Comparison of ENCODE assay signal across 9 cellular contexts in the genomic region with DNA sequence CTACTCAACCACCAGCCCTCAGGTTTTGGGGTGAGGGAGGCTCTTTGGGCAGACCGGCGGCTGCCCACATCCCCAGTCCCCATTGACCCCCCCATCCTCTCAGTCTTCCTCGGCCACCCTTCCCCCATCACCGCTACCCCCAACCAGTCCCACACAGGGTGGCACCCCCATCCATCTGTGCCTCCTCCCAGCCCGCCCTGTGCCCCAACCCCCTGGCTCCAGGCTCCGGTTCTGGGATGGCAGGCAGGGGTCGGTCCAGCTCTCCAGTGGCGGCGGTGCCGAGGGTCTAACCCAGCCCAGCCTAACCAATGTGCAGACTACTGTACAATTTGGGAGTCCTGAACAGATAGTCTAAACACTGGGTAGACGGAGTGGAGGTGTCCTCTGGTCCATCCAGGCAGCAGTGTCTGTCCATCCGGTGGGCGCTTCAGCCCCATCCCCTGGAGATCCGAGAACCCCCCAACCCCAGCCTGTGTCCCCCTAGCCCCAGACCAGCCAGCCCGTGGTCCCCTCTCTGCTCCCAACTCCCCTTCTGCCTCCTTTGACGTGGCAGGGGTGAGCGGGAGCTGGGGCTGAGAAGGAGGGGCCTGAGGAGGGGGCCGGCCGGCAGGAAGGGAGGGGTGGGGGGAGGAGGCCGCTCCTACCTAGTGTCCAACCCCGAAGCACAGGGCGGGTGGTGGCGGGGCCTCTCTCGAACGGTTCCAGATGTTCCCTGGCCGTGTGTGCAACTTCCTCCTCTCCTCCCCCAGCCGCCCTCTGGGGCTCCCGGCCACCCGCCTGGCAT. TPM values are rescaled to one million over a fixed set of nuclear protein-coding genes. Genes with fewer than 3 reads are reported as not detected.
A peak's percentile ranks its signal among the peaks of the same experiment; 100 is the strongest.
DNase-seq lines count a peak whose midpoint lies in the region; FAIRE-seq and TF ChIP-seq lines count a peak whose summit lies in the region.
"Had no signal": no experiment of that assay in that cellular context is flagged by ENCODE, and none has a peak within 500 bp of the region (broad histone marks: within the 10 kb centered on the region; RNA-seq: fewer than 3 reads in every experiment).

No MANE protein-coding gene starts in this region.

- no peak overlapping the region for H3K4me3 Mint-ChIP-seq in astrocyte (ENCODE audit: unreplicated experiment)
- H3K4me3 Mint-ChIP-seq in activated CD4-positive, alpha-beta T cell treated with anti-CD3 and anti-CD28 coated beads, Interleukin-2, amount 10 ng/mL, durations not matched to agents 24 days and 14 days = no peak overlapping the region

- peaks cover 31% of the 10 kb centered on the region for H3K4me1 ChIP-seq in astrocyte (ENCODE audit: insufficient read depth, low read length)
- peaks cover 0 to 4% of the 10 kb centered on the region in 2 donors for H3K4me1 ChIP-seq in thyroid gland

- peak overlapping the region; percentile 71 for H3K27ac Mint-ChIP-seq in astrocyte (ENCODE audit: unreplicated experiment)
- no peak overlapping the region for H3K27ac Mint-ChIP-seq in activated CD4-positive, alpha-beta T cell treated with anti-CD3 and anti-CD28 coated beads, Interleukin-2, amount 10 ng/mL, durations not matched to agents 24 days and 14 days

- peaks cover 21% of the 10 kb centered on the region for H3K36me3 Mint-ChIP-seq in astrocyte (ENCODE audit: low read depth, unreplicated experiment)
- H3K36me3 Mint-ChIP-seq in activated CD4-positive, alpha-beta T cell treated with anti-CD3 and anti-CD28 coated beads, Interleukin-2, amount 10 ng/mL, durations not matched to agents 24 days and 14 days (ENCODE audit: low read depth) = no peaks in the 10 kb centered on the region

- no peaks in the 10 kb centered on the region for H3K79me2 ChIP-seq in astrocyte (ENCODE audit: insufficient read depth, low read length)

- peak overlapping the region; percentile 45 for H3K4me2 ChIP-seq in astrocyte (ENCODE audit: low read length)

- H3K4me3 ChIP-seq in astrocyte (ENCODE audit: insufficient read depth, low read depth, low read length) = peak overlapping the region; percentile 36
- peak overlapping the region in 1 of 3 donors; percentile 14 for H3K4me3 ChIP-seq in thyroid gland (replicated peaks in 1 of 3)

- peak overlapping the region; percentile 67 for H3K9ac ChIP-seq in astrocyte (ENCODE audit: low read length)

- H3K27me3 Mint-ChIP-seq in astrocyte (ENCODE audit: low read depth, unreplicated experiment) = no peaks in the 10 kb centered on the region
- H3K27me3 Mint-ChIP-seq in activated CD4-positive, alpha-beta T cell treated with anti-CD3 and anti-CD28 coated beads, Interleukin-2, amount 10 ng/mL, durations not matched to agents 24 days and 14 days = peaks cover 21% of the 10 kb centered on the region

- H4K20me1 ChIP-seq in astrocyte (ENCODE audit: insufficient read depth, low read length) = no peaks in the 10 kb centered on the region

- H3K27ac ChIP-seq in astrocyte (ENCODE audit: low read depth, low read length) = peak overlapping the region; percentile 45
- peak overlapping the region in 2 of 3 donors; percentile 37 to 41 for H3K27ac ChIP-seq in thyroid gland
- H3K27ac ChIP-seq: VCaP had no signal

- no peaks in the 10 kb centered on the region for H3K9me3 Mint-ChIP-seq in astrocyte (ENCODE audit: unreplicated experiment)
- H3K9me3 Mint-ChIP-seq in activated CD4-positive, alpha-beta T cell treated with anti-CD3 and anti-CD28 coated beads, Interleukin-2, amount 10 ng/mL, durations not matched to agents 24 days and 14 days = no peaks in the 10 kb centered on the region

- H3K4me1 Mint-ChIP-seq in astrocyte (ENCODE audit: low read depth, unreplicated experiment) = peaks cover 14% of the 10 kb centered on the region
- peaks cover 10% of the 10 kb centered on the region for H3K4me1 Mint-ChIP-seq in activated CD4-positive, alpha-beta T cell treated with anti-CD3 and anti-CD28 coated beads, Interleukin-2, amount 10 ng/mL, durations not matched to agents 24 days and 14 days

- DNase-seq in KBM-7 = peak; percentile 92
- DNase-seq in astrocyte (ENCODE audit: low read depth) = peak; percentile 61
- DNase-seq in left kidney (ENCODE audit: low read depth, low spot score) = peak; percentile 96
- peak; percentile 29 to 35 for DNase-seq in thyroid gland
- no peak for DNase-seq in GM19240 (ENCODE audit: insufficient read length, low spot score)
- no peak for DNase-seq in activated CD4-positive, alpha-beta T cell treated with anti-CD3 and anti-CD28 coated beads, Interleukin-2, amount 10 ng/mL, durations not matched to agents 24 days and 14 days
- no peak for DNase-seq in hippocampal formation (lab: John Stamatoyannopoulos, UW)
- DNase-seq in NCI-H1105 (lab: John Stamatoyannopoulos, UW) = no peak

- FAIRE-seq in astrocyte (lab: Jason Lieb, UNC) = no peak

- no peak for TF ChIP-seq CTCF in astrocyte (IDR thresholded peaks at IDR 0.05; ENCODE audit: insufficient read depth, low read depth, low read length)
- TF ChIP-seq CTCF in thyroid gland (IDR thresholded peaks at IDR 0.05) = no peak

- no peaks in the 10 kb centered on the region for H3K9me3 ChIP-seq in astrocyte (ENCODE audit: insufficient read depth, low read depth, low read length)
- no peaks in the 10 kb centered on the region for H3K9me3 ChIP-seq in thyroid gland

- H2AFZ ChIP-seq in astrocyte (ENCODE audit: low read depth, low read length) = no peak overlapping the region

- 44 to 50% methylated on average over 12 to 20 of the region's 29 CpGs for WGBS in thyroid gland, 2 donors

- no peak for TF ChIP-seq POLR2A in thyroid gland (IDR thresholded peaks at IDR 0.05)

- intact Hi-C loops in thyroid gland (cut with DNase I) = no loop called here
- intact Hi-C loops in activated CD4-positive, alpha-beta T cell treated with anti-CD3 and anti-CD28 coated beads, Interleukin-2, amount 10 ng/mL, durations not matched to agents 24 days and 14 days (cut with micrococcal nuclease) = no loop called here

- H3K36me3 ChIP-seq in astrocyte (ENCODE audit: insufficient read depth, low read length) (no peaks in the 10 kb centered on the region), thyroid gland (no peaks in the 10 kb centered on the region)

- H3K27me3 ChIP-seq in astrocyte (ENCODE audit: insufficient read depth, low read length) = no peaks in the 10 kb centered on the region
- H3K27me3 ChIP-seq in thyroid gland = no peaks in the 10 kb centered on the region

- in situ Hi-C loops in KBM-7 (cut with MboI; ENCODE audit: low pct_unique_long_range_greater_than_20kb, low sequenced_read_pairs) = no loop called here

RNA-seq across cellular contexts. Expression of a gene that starts 31.2 kb away (rescaled TPM):
- total RNA-seq in astrocyte = 105 and 117 TPM in 2 replicates
- 100 to 1,000 TPM in 3 of 4 donors, 10 to 100 TPM in 1; 94.6 to 140 (median 118) TPM for total RNA-seq in thyroid gland
- total RNA-seq in activated CD4-positive, alpha-beta T cell treated with anti-CD3 and anti-CD28 coated beads, Interleukin-2, amount 10 ng/mL, durations not matched to agents 24 days and 14 days = 44.1 and 50.4 TPM in 2 replicates

RNA-seq across cellular contexts. Expression of a gene that starts 31.4 kb away (rescaled TPM):
- total RNA-seq in astrocyte (29.2 and 30.8 TPM in 2 replicates), thyroid gland (10 to 100 TPM; 18.5 to 50.2 (median 49.2) TPM)
- total RNA-seq in activated CD4-positive, alpha-beta T cell treated with anti-CD3 and anti-CD28 coated beads, Interleukin-2, amount 10 ng/mL, durations not matched to agents 24 days and 14 days = 13.6 and 14.3 TPM in 2 replicates

RNA-seq across cellular contexts. Expression of a gene that starts 41.5 kb away (rescaled TPM):
- total RNA-seq in astrocyte = 29.7 and 37.6 TPM in 2 replicates
- 1 to 10 TPM; 4.7 to 9.2 (median 5.4) TPM for total RNA-seq in thyroid gland
- total RNA-seq in activated CD4-positive, alpha-beta T cell treated with anti-CD3 and anti-CD28 coated beads, Interleukin-2, amount 10 ng/mL, durations not matched to agents 24 days and 14 days = 0.95 and 1.5 TPM in 2 replicates

RNA-seq across cellular contexts. Expression of a gene that starts 53.3 kb away (rescaled TPM):
- total RNA-seq in astrocyte (110 and 117 TPM in 2 replicates), thyroid gland (10 to 100 TPM; 47.8 to 58.5 (median 52.7) TPM)
- total RNA-seq in activated CD4-positive, alpha-beta T cell treated with anti-CD3 and anti-CD28 coated beads, Interleukin-2, amount 10 ng/mL, durations not matched to agents 24 days and 14 days = 142 and 143 TPM in 2 replicates

Comparison
In these comparisons a context has a peak if more than half of its experiments do, and no peak if none do; other contexts are left out.
1. DNase-seq: peak in KBM-7 (single experiment), astrocyte (single experiment), left kidney (single experiment) and thyroid gland (2 of 2); none in GM19240 (single experiment), activated CD4-positive, alpha-beta T cell treated with anti-CD3 and anti-CD28 coated beads, Interleukin-2, amount 10 ng/mL, durations not matched to agents 24 days and 14 days (single experiment), hippocampal formation (0 of 2) and NCI-H1105 (single experiment).